In the genomic region with DNA sequence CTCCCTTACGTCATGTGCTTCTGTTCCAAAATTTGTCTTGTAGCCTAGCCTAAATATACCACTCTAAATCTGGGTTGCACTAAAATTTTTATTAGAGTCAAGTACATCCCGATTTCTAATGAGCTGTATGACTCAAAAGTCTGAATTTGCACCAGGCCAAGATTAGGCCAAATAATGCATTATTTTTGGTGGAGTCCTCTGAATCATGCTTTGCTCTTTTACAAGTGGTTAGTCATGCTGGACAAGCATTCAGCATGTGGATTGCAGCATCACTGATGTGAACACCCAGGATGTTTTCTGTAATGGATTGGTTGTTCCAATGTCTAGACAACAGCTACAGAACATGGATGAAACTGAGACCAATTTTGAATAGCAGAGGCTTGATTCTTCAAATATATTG, we compare ENCODE assay signal across 11 cellular contexts. TPM values are rescaled to one million over a fixed set of nuclear protein-coding genes. Genes with fewer than 3 reads are reported as not detected.
DNase-seq lines count a peak whose midpoint lies in the region; TF ChIP-seq lines count a peak whose summit lies in the region.
"Had no signal": no experiment of that assay in that cellular context is flagged by ENCODE, and none has a peak within 500 bp of the region (broad histone marks: within the 10 kb centered on the region; RNA-seq: fewer than 3 reads in every experiment).

No MANE protein-coding gene starts in this region.

- H2BK120ac ChIP-seq in trophoblast cell (ENCODE audit: insufficient read depth, low read length, poor library complexity) = no peak overlapping the region

- H4K8ac ChIP-seq in trophoblast cell (ENCODE audit: low read depth, low read length) = no peak overlapping the region

- H4K91ac ChIP-seq in trophoblast cell (ENCODE audit: low read depth, low read length) = no peak overlapping the region

- no peaks in the 10 kb centered on the region for H3K79me1 ChIP-seq in trophoblast cell (ENCODE audit: low read length)

- H4K12ac ChIP-seq in trophoblast cell (ENCODE audit: low read depth, low read length) = no peak overlapping the region

- no CpG with 5 or more reads among the region's 2 CpGs for WGBS in trophoblast cell (ENCODE audit: extremely low coverage, insufficient coverage, insufficient read length)

- H3K18ac ChIP-seq in trophoblast cell (ENCODE audit: low read length) = no peak overlapping the region

- no peak overlapping the region for H2AFZ ChIP-seq in trophoblast cell (ENCODE audit: insufficient read depth, low read length, poor library complexity)

- H3K27me3 ChIP-seq in trophoblast cell (ENCODE audit: insufficient read depth, low read length) = no peaks in the 10 kb centered on the region

- no peaks in the 10 kb centered on the region for H3K79me2 ChIP-seq in trophoblast cell (ENCODE audit: control insufficient read depth, insufficient read depth, low read length, poor library complexity)

- H3K23ac ChIP-seq in trophoblast cell (ENCODE audit: low read length) = no peak overlapping the region

- H3K14ac ChIP-seq in trophoblast cell (ENCODE audit: low read length) = no peak overlapping the region

- H2AK5ac ChIP-seq in trophoblast cell (ENCODE audit: low read length) = no peak overlapping the region

- H3K4me3 ChIP-seq in AG10803 (ENCODE audit: low read length) (no peak overlapping the region), fibroblast of pulmonary artery (replicated peaks; ENCODE audit: low read depth, low read length) (no peak overlapping the region), trophoblast cell (ENCODE audit: low read depth, low read length) (no peak overlapping the region)

- no peak overlapping the region for H3K9ac ChIP-seq in trophoblast cell (ENCODE audit: low read length)

- TF ChIP-seq CTCF in AG10803 (conservative IDR thresholded peaks at IDR 0.05; ENCODE audit: low read length) = no peak
- TF ChIP-seq CTCF in fibroblast of pulmonary artery (IDR thresholded peaks at IDR 0.05; ENCODE audit: low read length, missing control alignments) = no peak

- no peak overlapping the region for H3K4me2 ChIP-seq in trophoblast cell (ENCODE audit: low read length)

- no peak overlapping the region for H3K4ac ChIP-seq in trophoblast cell (ENCODE audit: low read depth, low read length)

- H3K27ac ChIP-seq in trophoblast cell (ENCODE audit: low read depth, low read length) = no peak overlapping the region
- H3K27ac ChIP-seq: WERI-Rb-1 had no signal

- H2BK5ac ChIP-seq in trophoblast cell (ENCODE audit: low read depth, low read length, poor library complexity) = no peak overlapping the region

- peaks cover 17 to 38% of the 10 kb centered on the region in 2 experiments for H3K36me3 ChIP-seq in trophoblast cell (ENCODE audit: control insufficient read depth in 1 of 2, insufficient read depth in 2 of 2, low read length in 2 of 2)

- peak; percentile 94 for DNase-seq in AG10803 (ENCODE audit: low read depth)
- DNase-seq in SK-MEL-5 (ENCODE audit: low read depth, low spot score) = peak; percentile 55
- DNase-seq in fibroblast of pulmonary artery (ENCODE audit: low read depth) = peak; percentile 95
- DNase-seq in trophoblast cell = peak; percentile 77 to 91
- no peak for DNase-seq in NCI-H1417 (lab: John Stamatoyannopoulos, UW)
- DNase-seq in iPS-NIHi7 (ENCODE audit: extremely low spot score) = no peak
- no peak for DNase-seq in mucosa of gallbladder (ENCODE audit: low spot score)
- DNase-seq in UCSD-AML1 (lab: John Stamatoyannopoulos, UW; ENCODE audit: unreplicated experiment) = no peak
- DNase-seq: central memory CD4-positive, alpha-beta T cell; NCI-H345 had no signal

- H2BK12ac ChIP-seq in trophoblast cell (ENCODE audit: low read length) = no peak overlapping the region

- peaks cover 1% of the 10 kb centered on the region for H3K9me3 ChIP-seq in trophoblast cell (ENCODE audit: insufficient read depth, low read depth, low read length)

- in situ Hi-C loops in SK-MEL-5 (cut with HindIII; ENCODE audit: low pct_unique_long_range_greater_than_20kb, low sequenced_read_pairs) = no loop called here

- H3K4me1 ChIP-seq in trophoblast cell (ENCODE audit: control insufficient read depth in 1 of 2, insufficient read depth in 2 of 2, low read length in 2 of 2) = peaks cover 10 to 15% of the 10 kb centered on the region in 2 experiments

RNA-seq across cellular contexts. Expression of a gene that starts 23.7 kb away (rescaled TPM):
- total RNA-seq in SK-MEL-5 (2014; rRNA removed; shearing (Covaris generic)) = 7.8 and 7.9 TPM in 2 replicates
- polyA plus RNA-seq in SK-MEL-5 (2015; cell fraction: cytosol; rRNA removed) = 42.1 and 54.0 TPM in 2 replicates
- polyA plus RNA-seq in SK-MEL-5 (2015; cell fraction: nucleus; rRNA removed) = 8.3 and 10.0 TPM in 2 replicates
- polyA plus RNA-seq in trophoblast cell (2013) = 84.9 and 94.4 TPM in 2 replicates
- 90.2 TPM for total RNA-seq in mucosa of gallbladder

RNA-seq across cellular contexts. Expression of a gene that starts 24.4 kb away (rescaled TPM):
- total RNA-seq in SK-MEL-5 (2014; rRNA removed; shearing (Covaris generic)) = not detected in 2 replicates
- not detected in 2 replicates for polyA plus RNA-seq in SK-MEL-5 (2015; cell fraction: cytosol; rRNA removed)
- not detected in 2 replicates for polyA plus RNA-seq in SK-MEL-5 (2015; cell fraction: nucleus; rRNA removed)
- not detected in 2 replicates for polyA plus RNA-seq in trophoblast cell (2013)
- total RNA-seq in mucosa of gallbladder = not detected

Comparison
In these comparisons a context has a peak if more than half of its experiments do, and no peak if none do; other contexts are left out.
1. DNase-seq: peak in AG10803 (single experiment), SK-MEL-5 (single experiment), fibroblast of pulmonary artery (single experiment) and trophoblast cell (2 of 2); none in NCI-H1417 (0 of 3), iPS-NIHi7 (single experiment), mucosa of gallbladder (single experiment) and UCSD-AML1 (single experiment).
2. RNA of a gene that starts 23.7 kb away (total RNA-seq): 90.2 TPM in mucosa of gallbladder (single experiment); 7.8 to 7.9 TPM in SK-MEL-5; every median in the first group is over 10 times any median in the second.